In genomic region chr2:241702405-241703127, GRCh38 we compare ENCODE assay signal across 8 cellular contexts. TPM values are rescaled to one million over a fixed set of nuclear protein-coding genes. Genes with fewer than 3 reads are reported as not detected.
A peak's percentile ranks its signal among the peaks of the same experiment; 100 is the strongest.
DNase-seq lines count a peak whose midpoint lies in the region; ATAC-seq and TF ChIP-seq lines count a peak whose summit lies in the region.

No MANE protein-coding gene starts in this region.

- 0% methylated on average over 30 of the region's 62 CpGs; no CpG with 5 or more reads in 1 of the 2 experiments for WGBS in IMR-90 (ENCODE audit: extremely low coverage in 2 of 2, insufficient read length in 1 of 2), 2 experiments
- WGBS in stomach, 5 donors, result 1 to 5% (median 2%) methylated on average over 11 to 62 of the region's 62 CpGs

- dilution Hi-C loops in IMR-90 (cut with HindIII; ENCODE audit: low sequenced_read_pairs, unreplicated experiment), result no loop called here

- H3K4me3 ChIP-seq in IMR-90 (ENCODE audit: insufficient read depth, low read depth, low read length), result peak overlapping the region; percentile 80
- peak overlapping the region; percentile 76 for H3K4me3 ChIP-seq in fibroblast of pulmonary artery (replicated peaks; ENCODE audit: low read depth, low read length)
- H3K4me3 ChIP-seq in neural cell (ENCODE audit: low read length), result peak overlapping the region; percentile 82
- peak overlapping the region; percentile 75 to 94 (median 90) for H3K4me3 ChIP-seq in stomach

- CTCF ChIA-PET in IMR-90 (lab: Yijun Ruan, JAX), result interaction anchor here (0.6 to 0.9 kb wide), 4 partner anchors 11 to 231 kb away, joined by 3 to 5 read pairs (median 4); no protein-coding TSS in a partner anchor

- peak overlapping the region; percentile 83 for H2AK9ac ChIP-seq in IMR-90 (replicated peaks; ENCODE audit: low read depth, low read length, poor library complexity)

- peak overlapping the region; percentile 0; the same call in 1 of the 2 replicates for H3K9ac ChIP-seq in IMR-90 (ENCODE audit: low read depth, low read length)
- peak overlapping the region; percentile 69 for H3K9ac ChIP-seq in neural cell (ENCODE audit: low read length)

- H3F3A ChIP-seq in neural cell (ENCODE audit: insufficient read depth, low read length, poor library complexity, severe bottlenecking), result no peaks in the 10 kb centered on the region

- intact Hi-C loops in IMR-90 (cut with micrococcal nuclease) (loop anchor here (1.0 to 10.0 kb wide), 2 partner anchors 37 to 172 kb away; no protein-coding TSS in a partner anchor), stomach (cut with DNase I; ENCODE audit: low total_unique reads) (no loop called here)

- H2AFZ ChIP-seq in IMR-90 (replicated peaks; ENCODE audit: low read length, poor library complexity) (peak overlapping the region; percentile 96), neural cell (ENCODE audit: low read depth, low read length) (peak overlapping the region; percentile 52)

- peak overlapping the region; percentile 24; the same call in 1 of the 2 replicates for H2AK5ac ChIP-seq in IMR-90 (ENCODE audit: low read depth, low read length)

- no peak overlapping the region; a peak in 1 of 4 replicates for H4K8ac ChIP-seq in IMR-90 (ENCODE audit: low read depth in 2 of 2, low read length in 2 of 2)

- no peak overlapping the region for H3K56ac ChIP-seq in IMR-90 (ENCODE audit: extremely low read depth, insufficient read depth, low read length)

- peaks cover 16% of the 10 kb centered on the region for H4K20me1 ChIP-seq in IMR-90 (ENCODE audit: insufficient read depth, low read length)
- no peaks in the 10 kb centered on the region for H4K20me1 ChIP-seq in neural cell (ENCODE audit: insufficient read depth)

- TF ChIP-seq POLR2A in IMR-90 (IDR thresholded peaks at IDR 0.05; ENCODE audit: low read depth, low read length) (no peak), stomach (IDR thresholded peaks at IDR 0.05) (no peak)

- ATAC-seq in GM21576 (IDR thresholded peaks at IDR 0.05; ENCODE audit: unreplicated experiment) (peak; percentile 58), IMR-90 (ENCODE audit: low read depth) (peak; percentile 59)

- TF ChIP-seq RAD21 in IMR-90 (IDR thresholded peaks at IDR 0.05; ENCODE audit: low read length) (no peak), neural cell (conservative IDR thresholded peaks at IDR 0.05) (peak; percentile 58)

- no peak overlapping the region for H3K18ac ChIP-seq in IMR-90 (ENCODE audit: low read depth, low read length)

- H2BK15ac ChIP-seq in IMR-90 (ENCODE audit: low read depth, low read length), result no peak overlapping the region

- peaks cover 4% of the 10 kb centered on the region; the same call in 1 of the 2 replicates for H3K4me1 ChIP-seq in IMR-90 (ENCODE audit: control insufficient read depth, insufficient read depth, low read length)
- H3K4me1 ChIP-seq in stomach, result peaks cover 19 to 27% (median 23%) of the 10 kb centered on the region in 4 donors

- peaks cover 4% of the 10 kb centered on the region; the same call in 1 of the 2 replicates for H3K9me3 ChIP-seq in IMR-90 (ENCODE audit: control insufficient read depth, insufficient read depth, low read length)
- no peaks in the 10 kb centered on the region for H3K9me3 ChIP-seq in neural cell (ENCODE audit: low read length)
- H3K9me3 ChIP-seq in stomach, result peaks cover 0 to 4% (median 0%) of the 10 kb centered on the region in 4 donors

- DNase-seq in DMS79 (lab: John Stamatoyannopoulos, UW) (peak; percentile 54), IMR-90 (peak; percentile 52), activated T-helper 1 cell treated with Interleukin-2 at 50 U/mL for 16 hours (ENCODE audit: low read depth) (peak; percentile 78), fibroblast of pulmonary artery (ENCODE audit: low read depth) (peak; percentile 64), stomach (peak; percentile 83)

- no peak overlapping the region for H3K4ac ChIP-seq in IMR-90 (ENCODE audit: low read depth, low read length)

- no peak overlapping the region for H4K5ac ChIP-seq in IMR-90 (ENCODE audit: low read depth, low read length)

- H3K4me2 ChIP-seq in IMR-90 (ENCODE audit: low read depth, low read length) (peak overlapping the region; percentile 82), neural cell (ENCODE audit: low read length) (peak overlapping the region; percentile 69)

- peaks cover 7% of the 10 kb centered on the region; the same call in 1 of the 2 replicates for H3K9me1 ChIP-seq in IMR-90 (ENCODE audit: insufficient read depth, low read length)

- H3K36me3 ChIP-seq in IMR-90 (ENCODE audit: control insufficient read depth, insufficient read depth, low read length), result peaks cover 20% of the 10 kb centered on the region
- H3K36me3 ChIP-seq in neural cell (ENCODE audit: insufficient read depth, low read length), result no peaks in the 10 kb centered on the region
- peaks cover 24 to 34% (median 33%) of the 10 kb centered on the region in 4 donors for H3K36me3 ChIP-seq in stomach

- in situ Hi-C loops in IMR-90 (cut with MboI; ENCODE audit: low sequenced_read_pairs), result no loop called here

- TF ChIP-seq EP300 in neural cell (conservative IDR thresholded peaks at IDR 0.05; ENCODE audit: poor library complexity, severe bottlenecking) (no peak), stomach (IDR thresholded peaks at IDR 0.05) (no peak)

- H2BK20ac ChIP-seq in IMR-90 (ENCODE audit: low read depth, low read length), result no peak overlapping the region

- H3K27ac ChIP-seq in IMR-90 (ENCODE audit: insufficient read depth, low read length) (peak overlapping the region; percentile 25; the same call in 1 of the 2 replicates), neural cell (ENCODE audit: low read length) (peak overlapping the region; percentile 39), stomach (peak overlapping the region; percentile 95 to 99 (median 97))

- no peak; the same call in 1 of the 2 replicates for TF ChIP-seq CTCF in IMR-90 (conservative IDR thresholded peaks at IDR 0.05; ENCODE audit: low read depth, low read length)
- no peak for TF ChIP-seq CTCF in fibroblast of pulmonary artery (IDR thresholded peaks at IDR 0.05; ENCODE audit: low read length, missing control alignments)
- TF ChIP-seq CTCF in neural cell (IDR thresholded peaks at IDR 0.05; ENCODE audit: poor library complexity, severe bottlenecking), result peak; percentile 89
- peak in 3 of 7 experiments; percentile 5 to 30 (median 25) for TF ChIP-seq CTCF in stomach (IDR thresholded peaks at IDR 0.05)

- peak overlapping the region; percentile 64; the same call in 1 of the 2 replicates for H3K23ac ChIP-seq in IMR-90 (ENCODE audit: low read depth, low read length)

- no peak overlapping the region for H2BK120ac ChIP-seq in IMR-90 (ENCODE audit: low read depth, low read length)

- H3K79me2 ChIP-seq in neural cell (replicated peaks; ENCODE audit: insufficient read depth, low read length), result peaks cover 8% of the 10 kb centered on the region

- H4K91ac ChIP-seq in IMR-90 (ENCODE audit: insufficient read depth, low read depth, low read length), result no peak overlapping the region

- H3K9me2 ChIP-seq in neural cell (ENCODE audit: insufficient read depth, low read length), result no peaks in the 10 kb centered on the region

- BruUV-seq in IMR-90 (replicated peaks; lab: Mats Ljungman, UMichigan), result no TSS peak

- H3K27me3 ChIP-seq in IMR-90 (ENCODE audit: control insufficient read depth, insufficient read depth, low read length), result no peaks in the 10 kb centered on the region
- H3K27me3 ChIP-seq in neural cell (ENCODE audit: insufficient read depth, low read depth, low read length), result no peaks in the 10 kb centered on the region
- no peaks in the 10 kb centered on the region for H3K27me3 ChIP-seq in stomach

- POLR2A ChIA-PET in IMR-90 (lab: Charles Lee; ENCODE audit: unreplicated experiment), result no interaction called here

- H3K79me1 ChIP-seq in IMR-90 (ENCODE audit: low read depth in 1 of 2, low read length in 2 of 2), result peaks cover 9 to 28% of the 10 kb centered on the region in 2 experiments; a peak in 3 of 4 replicates

- H2BK5ac ChIP-seq in IMR-90 (ENCODE audit: low read depth, low read length, poor library complexity, severe bottlenecking), result peak overlapping the region; percentile 12

- peak overlapping the region; percentile 82 for H3K14ac ChIP-seq in IMR-90 (replicated peaks; ENCODE audit: low read depth, low read length)

TF ChIP-seq in IMR-90, 13 proteins besides CTCF, POLR2A, EP300 and RAD21 (continues in another document):
- no peak for TF ChIP-seq CHD1 (IDR thresholded peaks at IDR 0.05; ENCODE audit: low read depth, low read length)
- no peak for TF ChIP-seq BHLHE40 (IDR thresholded peaks at IDR 0.05; ENCODE audit: low read depth, low read length)

TF ChIP-seq in neural cell, 6 proteins besides CTCF, POLR2A, EP300 and RAD21 (continues in another document):
- TF ChIP-seq EZH2 (IDR thresholded peaks at IDR 0.05; ENCODE audit: borderline replicate concordance, insufficient read depth, low read length, poor library complexity, severe bottlenecking) (no peak), TAF1 (IDR thresholded peaks at IDR 0.05; ENCODE audit: low read depth) (no peak)

RNA-seq across cellular contexts. Expression of gene ING5, which starts 0.7 kb away (rescaled TPM):
- 16.7 and 38.9 TPM in 2 replicates for total RNA-seq in IMR-90 (2012; rRNA removed)
- 36.1 and 36.5 TPM in 2 replicates for polyA plus RNA-seq in IMR-90 (2012; rRNA removed)
- 28.4 and 31.1 TPM in 2 replicates for polyA plus RNA-seq in IMR-90 (2012; cell fraction: cytosol; rRNA removed)
- 107 and 146 TPM in 2 replicates for polyA plus RNA-seq in IMR-90 (2012; cell fraction: nucleus; rRNA removed; ENCODE audit: low replicate concordance)
- polyA plus RNA-seq in PFSK-1 (2012; ENCODE audit: insufficient read length, low read depth), result 30.7 TPM
- 22.8 and 33.9 TPM in 2 replicates for polyA plus RNA-seq in neural cell
- polyA minus RNA-seq in neural cell, result 21.6 and 29.5 TPM in 2 replicates
- total RNA-seq in stomach, result 100 to 1,000 TPM in 2 of 5 donors, 10 to 100 TPM in 3; 29.0 to 160 (median 35.4) TPM
- 10 to 100 TPM; 19.9 to 39.0 (median 25.1) TPM for polyA plus RNA-seq in stomach

RNA-seq across cellular contexts. Expression of gene DTYMK, which starts 16.0 kb away (rescaled TPM):
- 31.7 and 32.8 TPM in 2 replicates for total RNA-seq in IMR-90 (2012; rRNA removed)
- 50.1 and 50.5 TPM in 2 replicates for polyA plus RNA-seq in IMR-90 (2012; rRNA removed)
- polyA plus RNA-seq in IMR-90 (2012; cell fraction: cytosol; rRNA removed), result 40.6 and 60.0 TPM in 2 replicates
- 20.9 and 27.0 TPM in 2 replicates for polyA plus RNA-seq in IMR-90 (2012; cell fraction: nucleus; rRNA removed; ENCODE audit: low replicate concordance)
- 49.2 TPM for polyA plus RNA-seq in PFSK-1 (2012; ENCODE audit: insufficient read length, low read depth)
- 33.5 and 42.2 TPM in 2 replicates for polyA plus RNA-seq in neural cell
- 10.2 and 10.4 TPM in 2 replicates for polyA minus RNA-seq in neural cell
- total RNA-seq in stomach, result 10 to 100 TPM in 3 of 5 donors, 1 to 10 TPM in 2; 3.5 to 50.0 (median 14.1) TPM
- polyA plus RNA-seq in stomach, result 10 to 100 TPM; 16.5 to 29.9 (median 26.9) TPM

RNA-seq across cellular contexts. Expression of gene D2HGDH, which starts 31.9 kb away (rescaled TPM):
- total RNA-seq in IMR-90 (2012; rRNA removed) (6.3 and 8.3 TPM in 2 replicates), stomach (100 to 1,000 TPM in 1 of 5 donors, 10 to 100 TPM in 4; 17.3 to 369 (median 31.2) TPM)
- polyA plus RNA-seq in IMR-90 (2012; rRNA removed) (22.1 and 23.0 TPM in 2 replicates), neural cell (12.6 and 16.0 TPM in 2 replicates), stomach (10 to 100 TPM; 19.1 to 35.4 (median 19.1) TPM)
- polyA plus RNA-seq in IMR-90 (2012; cell fraction: cytosol; rRNA removed), result 18.3 and 27.2 TPM in 2 replicates
- polyA plus RNA-seq in IMR-90 (2012; cell fraction: nucleus; rRNA removed; ENCODE audit: low replicate concordance), result 193 and 430 TPM in 2 replicates
- polyA plus RNA-seq in PFSK-1 (2012; ENCODE audit: insufficient read length, low read depth), result 24.7 TPM
- 5.7 and 7.1 TPM in 2 replicates for polyA minus RNA-seq in neural cell

Comparison
In these comparisons a context has a peak if more than half of its experiments do, and no peak if none do; other contexts are left out.
1. Peak in every context shown above with its lines: DNase-seq, ATAC-seq, H3K4me3 ChIP-seq and H3K27ac ChIP-seq.
2. H3K27ac ChIP-seq: peak in every context shown above with its lines; median percentile 97 in stomach; 39 in neural cell; 25 in IMR-90.